6 cellular contexts compared by ENCODE assay signal in the genomic region with DNA sequence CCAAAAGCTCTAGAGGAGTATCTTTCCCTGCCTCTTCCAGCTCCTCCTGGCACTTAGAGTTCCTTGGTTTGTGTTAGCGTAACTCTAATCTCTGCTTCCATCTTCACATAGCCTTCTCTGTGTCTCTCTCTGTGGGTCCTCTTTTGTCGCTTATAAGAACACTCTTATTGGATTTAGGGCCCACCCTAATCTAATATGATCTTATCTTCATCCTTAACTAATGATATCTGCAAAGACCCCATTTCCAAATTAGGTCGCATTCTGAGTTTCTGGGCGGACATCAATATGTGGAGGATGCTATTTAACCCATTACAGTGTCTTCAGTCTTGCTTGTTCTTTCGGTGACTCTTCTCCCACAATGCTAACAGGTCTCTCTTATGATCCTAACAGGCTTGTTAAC.
"Had no signal": no experiment of that assay in that cellular context is flagged by ENCODE, and none has a peak within 500 bp of the region (broad histone marks: within the 10 kb centered on the region; RNA-seq: fewer than 3 reads in every experiment).

No MANE protein-coding gene starts in this region.

- DNase-seq: H7, HCEC 1CT, IMR-90 had no signal

- H3K4me3 ChIP-seq: GM23338, K562 had no signal

- H2AFZ ChIP-seq: GM23338 had no signal

- FAIRE-seq: HTR-8/SVneo, K562 had no signal

- H3K9me3 Mint-ChIP-seq: GM23338 had no signal

- ATAC-seq: K562 had no signal

- H3K27ac Mint-ChIP-seq: GM23338 had no signal

- H3K4me3 Mint-ChIP-seq: GM23338 had no signal
